31 cellular contexts compared by ENCODE assay signal in genomic region chr2:2020897-2021296, GRCh38.
"Had no signal": no experiment of that assay in that cellular context is flagged by ENCODE, and none has a peak within 500 bp of the region (broad histone marks: within the 10 kb centered on the region; RNA-seq: fewer than 3 reads in every experiment).

No MANE protein-coding gene starts in this region.

- H3K4me3 Mint-ChIP-seq: activated CD4-positive, alpha-beta memory T cell treated with anti-CD3 and anti-CD28 coated beads for 36 hours; activated naive CD4-positive, alpha-beta T cell treated with anti-CD3 and anti-CD28 coated beads for 36 hours; activated T-cell treated with anti-CD3 and anti-CD28 coated beads, Interleukin-2, amount 50 U/mL, for 4 hours; activated T-helper 1 cell treated with anti-CD3 and anti-CD28 coated beads, Interleukin-12 subunit alpha, Interleukin-12 subunit beta, Interleukin-2, Interleukin-4 antibody, amounts not matched to agents 30 ng/mL and 10 ng/mL and 1 ng/mL, durations not matched to agents 14 hours and 24 hours and 36 hours had no signal

- H3K27ac Mint-ChIP-seq: activated CD4-positive, alpha-beta memory T cell treated with anti-CD3 and anti-CD28 coated beads for 36 hours; activated naive CD4-positive, alpha-beta T cell treated with anti-CD3 and anti-CD28 coated beads for 36 hours; activated T-helper 1 cell treated with anti-CD3 and anti-CD28 coated beads, Interleukin-12 subunit alpha, Interleukin-12 subunit beta, Interleukin-2, Interleukin-4 antibody, amounts not matched to agents 30 ng/mL and 10 ng/mL and 1 ng/mL, durations not matched to agents 14 hours and 24 hours and 36 hours had no signal

- DNase-seq: activated CD4-positive, alpha-beta memory T cell treated with anti-CD3 and anti-CD28 coated beads for 36 hours; activated CD4-positive, alpha-beta T cell treated with anti-CD3 and anti-CD28 coated beads for 4 hours; activated CD4-positive, alpha-beta T cell treated with anti-CD3 and anti-CD28 coated beads, Interleukin-2, amount 50 U/mL, for 1 hour; activated CD4-positive, CD25-positive, alpha-beta regulatory T cell treated with anti-CD3 and anti-CD28 coated beads, Interleukin-2, amount 50 U/mL, for 72 hours; activated CD8-positive, alpha-beta memory T cell treated with anti-CD3 and anti-CD28 coated beads, Interleukin-2, amount 50 U/mL, for 4 hours; activated gamma-delta T cell treated with Interleukin-2 at 50 U/mL for 16 hours; activated naive CD4-positive, alpha-beta T cell treated with anti-CD3 and anti-CD28 coated beads for 36 hours; activated T-cell treated with anti-CD3 and anti-CD28 coated beads for 4 hours; activated T-cell treated with anti-CD3 and anti-CD28 coated beads, Interleukin-2, amount 50 U/mL, for 4 hours; adrenal gland; body of pancreas; caudate nucleus; MM.1S; MV-4-11; NCI-H1092; NCI-H1436 treated with DMSO at 0.1 percent for 48 hours; NCI-H1694 treated with DMSO at 0.1 percent for 48 hours; NCI-H2029; NCI-H345; NCI-H510A; NCI-H526; NCI-H748 treated with DMSO at 0.1 percent for 48 hours; NK-92 treated with Interleukin-12 subunit alpha and Interleukin-12 subunit beta, amount 100 ng/mL, for 24 hours; Right ventricle myocardium superior; SW 1271; T-helper 1 cell; T-helper 2 cell; T-helper 9 cell had no signal

- H3K9me3 Mint-ChIP-seq: activated T-cell treated with anti-CD3 and anti-CD28 coated beads, Interleukin-2, amount 50 U/mL, for 4 hours; activated T-helper 1 cell treated with anti-CD3 and anti-CD28 coated beads, Interleukin-12 subunit alpha, Interleukin-12 subunit beta, Interleukin-2, Interleukin-4 antibody, amounts not matched to agents 30 ng/mL and 10 ng/mL and 1 ng/mL, durations not matched to agents 14 hours and 24 hours and 36 hours had no signal

- H3K27ac ChIP-seq: adrenal gland, body of pancreas, KMS-11 had no signal

- H3K9me3 ChIP-seq: adrenal gland, body of pancreas had no signal

- H3K4me2 ChIP-seq: KMS-11 had no signal

- H3K27me3 ChIP-seq: adrenal gland, body of pancreas had no signal

- H3K36me3 Mint-ChIP-seq: activated CD4-positive, alpha-beta memory T cell treated with anti-CD3 and anti-CD28 coated beads for 36 hours had no signal

- H3K36me3 ChIP-seq: adrenal gland had no signal

- H3K4me3 ChIP-seq: adrenal gland, body of pancreas had no signal

- H3K4me1 ChIP-seq: adrenal gland, body of pancreas had no signal

- ATAC-seq: activated naive CD4-positive, alpha-beta T cell treated with anti-CD3 and anti-CD28 coated beads, Interleukin-2, amount 50 U/mL, for 72 hours; activated T-cell treated with anti-CD3 and anti-CD28 coated beads, Interleukin-2, amount 50 U/mL, for 4 hours; body of pancreas had no signal

- H3K27me3 Mint-ChIP-seq: activated CD4-positive, alpha-beta memory T cell treated with anti-CD3 and anti-CD28 coated beads for 36 hours had no signal
